ENCODE assay signal across 24 cellular contexts in genomic region chr6:160002882-160003281, GRCh38. TPM values are rescaled to one million over a fixed set of nuclear protein-coding genes. Genes with fewer than 3 reads are reported as not detected.
DNase-seq lines count a peak whose midpoint lies in the region; ATAC-seq and TF ChIP-seq lines count a peak whose summit lies in the region.
"Had no signal": no experiment of that assay in that cellular context is flagged by ENCODE, and none has a peak within 500 bp of the region (broad histone marks: within the 10 kb centered on the region; RNA-seq: fewer than 3 reads in every experiment).

No MANE protein-coding gene starts in this region.

- peaks cover 45% of the 10 kb centered on the region for H3K4me1 Mint-ChIP-seq in activated T-helper 17 cell treated with anti-CD3 and anti-CD28 coated beads, Interleukin-2, amount 50 U/mL, for 72 hours
- H3K4me1 Mint-ChIP-seq in natural killer cell: peaks cover 68 to 73% of the 10 kb centered on the region in 2 donors

- H3K27me3 ChIP-seq in psoas muscle (ENCODE audit: insufficient read depth in 3 of 3, low read length in 2 of 3) (no peaks in the 10 kb centered on the region), upper lobe of right lung (no peaks in the 10 kb centered on the region)
- H3K27me3 ChIP-seq: BE2C; BLaER1 treated with 17β-estradiol and CSF1 and Interleukin-3, amounts not matched to agents 10 nM and 100 nM had no signal

- WGBS in psoas muscle, 3 donors: 25 to 28% (median 28%) methylated on average over 2 of the region's 2 CpGs

- peaks cover 3% of the 10 kb centered on the region for H3K9me3 Mint-ChIP-seq in activated T-helper 17 cell treated with anti-CD3 and anti-CD28 coated beads, Interleukin-2, amount 50 U/mL, for 72 hours
- peaks cover 0 to 2% of the 10 kb centered on the region in 2 donors for H3K9me3 Mint-ChIP-seq in natural killer cell
- H3K9me3 Mint-ChIP-seq: CD4-positive, alpha-beta T cell; CD8-positive, alpha-beta memory T cell; GM23338 had no signal

- TF ChIP-seq CTCF in natural killer cell (IDR thresholded peaks at IDR 0.05) (no peak), psoas muscle (IDR thresholded peaks at IDR 0.05) (no peak), upper lobe of right lung (IDR thresholded peaks at IDR 0.05) (no peak)

- H3K9me3 ChIP-seq in psoas muscle: no peaks in the 10 kb centered on the region
- no peaks in the 10 kb centered on the region for H3K9me3 ChIP-seq in upper lobe of right lung
- H3K9me3 ChIP-seq: A549, BE2C had no signal

- peak overlapping the region; percentile 28 for H3K27ac Mint-ChIP-seq in activated T-helper 17 cell treated with anti-CD3 and anti-CD28 coated beads, Interleukin-2, amount 50 U/mL, for 72 hours
- H3K27ac Mint-ChIP-seq in natural killer cell: peak overlapping the region; percentile 63 to 79
- H3K27ac Mint-ChIP-seq: CD4-positive, alpha-beta T cell; GM23338; H9 had no signal

- H3K27ac ChIP-seq in psoas muscle (no peak overlapping the region), upper lobe of right lung (no peak overlapping the region)
- H3K27ac ChIP-seq: A549; BLaER1 treated with 17β-estradiol and CSF1 and Interleukin-3, amounts not matched to agents 10 nM and 100 nM had no signal

- DNase-seq in natural killer cell (no peak), psoas muscle (no peak), upper lobe of right lung (no peak), inferior parietal cortex (ENCODE audit: extremely low spot score) (no peak)
- DNase-seq: 8988T; ACHN; AML-193; BE2C; CD4-positive, alpha-beta T cell; CD8-positive, alpha-beta memory T cell; DMS 273 treated with DMSO at 0.1 percent for 48 hours; DMS79; EL; GDM1; H9 had no signal

- no peak overlapping the region for H3K4me3 Mint-ChIP-seq in activated T-helper 17 cell treated with anti-CD3 and anti-CD28 coated beads, Interleukin-2, amount 50 U/mL, for 72 hours
- H3K4me3 Mint-ChIP-seq in natural killer cell: no peak overlapping the region
- H3K4me3 Mint-ChIP-seq: CD14-positive monocyte; CD4-positive, alpha-beta T cell; GM23338; H9 had no signal

- ATAC-seq in activated T-helper 17 cell treated with anti-CD3 and anti-CD28 coated beads, Interleukin-2, amount 50 U/mL, for 72 hours (replicated peaks): no peak
- no peak for ATAC-seq in natural killer cell
- ATAC-seq in psoas muscle: peak; percentile 28 to 73 (median 55)
- ATAC-seq in upper lobe of right lung: no peak
- no peak for ATAC-seq in GM19452 (IDR thresholded peaks at IDR 0.05; ENCODE audit: unreplicated experiment)
- ATAC-seq in GM18867 (IDR thresholded peaks at IDR 0.05; ENCODE audit: unreplicated experiment): no peak
- ATAC-seq: A549, GM12878, GM23338, HCT116 had no signal

- intact Hi-C loops in natural killer cell (cut with micrococcal nuclease) (no loop called here), psoas muscle (cut with DNase I) (no loop called here), upper lobe of right lung (cut with DNase I) (no loop called here)

- H3K4me1 ChIP-seq in psoas muscle: peaks cover 18% of the 10 kb centered on the region
- peaks cover 19% of the 10 kb centered on the region for H3K4me1 ChIP-seq in upper lobe of right lung
- H3K4me1 ChIP-seq: A549, BE2C had no signal

- H3K4me3 ChIP-seq in psoas muscle (no peak overlapping the region), upper lobe of right lung (no peak overlapping the region)
- H3K4me3 ChIP-seq: A549; BLaER1 treated with 17β-estradiol and CSF1 and Interleukin-3, amounts not matched to agents 10 nM and 100 nM; GM12878; GM23338 had no signal

- H3K36me3 ChIP-seq in psoas muscle (ENCODE audit: insufficient read depth in 1 of 2, low read depth in 1 of 2) (peaks cover 0 to 9% of the 10 kb centered on the region in 2 donors), upper lobe of right lung (peaks cover 6% of the 10 kb centered on the region)

- H3K36me3 Mint-ChIP-seq in activated T-helper 17 cell treated with anti-CD3 and anti-CD28 coated beads, Interleukin-2, amount 50 U/mL, for 72 hours (ENCODE audit: low read depth): peaks cover 49% of the 10 kb centered on the region
- H3K36me3 Mint-ChIP-seq in natural killer cell: peaks cover 7% of the 10 kb centered on the region

- H3K27me3 Mint-ChIP-seq in activated T-helper 17 cell treated with anti-CD3 and anti-CD28 coated beads, Interleukin-2, amount 50 U/mL, for 72 hours: no peaks in the 10 kb centered on the region
- H3K27me3 Mint-ChIP-seq in natural killer cell (ENCODE audit: low read depth in 2 of 2): no peaks in the 10 kb centered on the region
- H3K27me3 Mint-ChIP-seq: CD4-positive, alpha-beta T cell; CD8-positive, alpha-beta memory T cell had no signal

RNA-seq across cellular contexts. Expression of gene IGF2R, which starts 34.0 kb away (rescaled TPM):
- total RNA-seq in activated T-helper 17 cell treated with anti-CD3 and anti-CD28 coated beads, Interleukin-2, amount 50 U/mL, for 72 hours: 10 to 100 TPM; 68.2 to 82.2 TPM
- total RNA-seq in natural killer cell: 100 to 1,000 TPM; 208 to 282 (median 253) TPM
- 100 to 1,000 TPM; 113 to 167 (median 157) TPM for total RNA-seq in psoas muscle
- polyA plus RNA-seq in psoas muscle: 10 to 100 TPM; 40.1 to 91.0 (median 48.4) TPM
- total RNA-seq in upper lobe of right lung: 144 TPM

Comparison
In these comparisons a context has a peak if more than half of its experiments do, and no peak if none do; other contexts are left out.
1. ATAC-seq: peak in psoas muscle (4 of 4); none in activated T-helper 17 cell treated with anti-CD3 and anti-CD28 coated beads, Interleukin-2, amount 50 U/mL, for 72 hours (single experiment), natural killer cell (0 of 3), upper lobe of right lung (single experiment), GM19452 (single experiment) and GM18867 (single experiment).